In genomic region chr9:4741365-4742031, GRCh38 we compare ENCODE assay signal across 8 cellular contexts. TPM values are rescaled to one million over a fixed set of nuclear protein-coding genes. Genes with fewer than 3 reads are reported as not detected.
DNase-seq lines count a peak whose midpoint lies in the region; ATAC-seq and TF ChIP-seq lines count a peak whose summit lies in the region.

No MANE protein-coding gene starts in this region.

- no peaks in the 10 kb centered on the region for H3K9me3 ChIP-seq in SU-DHL-6 (ENCODE audit: insufficient read depth, low read length)
- no peaks in the 10 kb centered on the region for H3K9me3 ChIP-seq in ectodermal cell (ENCODE audit: control insufficient read depth, low read length)
- H3K9me3 ChIP-seq in lower lobe of right lung: no peaks in the 10 kb centered on the region
- H3K9me3 ChIP-seq in suprapubic skin: no peaks in the 10 kb centered on the region

- H3K9me2 ChIP-seq in SU-DHL-6 (replicated peaks; ENCODE audit: insufficient read depth, low read length): no peaks in the 10 kb centered on the region

- intact Hi-C loops in lower lobe of right lung (cut with DNase I): no loop called here

- peak overlapping the region; percentile 97 for H3K9ac ChIP-seq in SU-DHL-6 (ENCODE audit: low read length)

- H3K4me2 ChIP-seq in SU-DHL-6 (ENCODE audit: low read depth, low read length, poor library complexity, severe bottlenecking): peak overlapping the region; percentile 76

- TF ChIP-seq CTCF in SU-DHL-6 (IDR thresholded peaks at IDR 0.05; ENCODE audit: insufficient read depth, low read length, poor library complexity, severe bottlenecking) (no peak), lower lobe of right lung (IDR thresholded peaks at IDR 0.05) (peak; percentile 5), suprapubic skin (IDR thresholded peaks at IDR 0.05) (no peak)

- peak overlapping the region; percentile 73 for H3K4me3 ChIP-seq in SU-DHL-6 (ENCODE audit: insufficient read depth, low read length, poor library complexity, severe bottlenecking)
- H3K4me3 ChIP-seq in ectodermal cell (ENCODE audit: insufficient read depth, low read depth, low read length): peak overlapping the region; percentile 62
- H3K4me3 ChIP-seq in lower lobe of right lung: peak overlapping the region; percentile 98
- peak overlapping the region; percentile 83 for H3K4me3 ChIP-seq in suprapubic skin

- H4K20me1 ChIP-seq in SU-DHL-6 (ENCODE audit: low read depth, low read length): 0 out of 2 replicates have a peak, but pooled peaks cover 4% of the 10 kb centered on the region

- ATAC-seq in HG02610 (IDR thresholded peaks at IDR 0.05; ENCODE audit: unreplicated experiment) (peak; percentile 2), lower lobe of right lung (peak; percentile 47 to 70), HG03039 (IDR thresholded peaks at IDR 0.05; ENCODE audit: unreplicated experiment) (no peak)

- peaks cover 14% of the 10 kb centered on the region for H3F3A ChIP-seq in SU-DHL-6 (ENCODE audit: insufficient read depth)

- H2AFZ ChIP-seq in SU-DHL-6 (ENCODE audit: low read depth, low read length, severe bottlenecking): peak overlapping the region; percentile 96

- H3K27me3 ChIP-seq in SU-DHL-6 (ENCODE audit: low read length): no peaks in the 10 kb centered on the region
- peaks cover 7% of the 10 kb centered on the region for H3K27me3 ChIP-seq in ectodermal cell (ENCODE audit: control insufficient read depth, insufficient read depth, low read length, poor library complexity, severe bottlenecking)
- no peaks in the 10 kb centered on the region for H3K27me3 ChIP-seq in lower lobe of right lung (ENCODE audit: low read depth)
- no peaks in the 10 kb centered on the region for H3K27me3 ChIP-seq in suprapubic skin

- H3K27ac ChIP-seq in SU-DHL-6 (ENCODE audit: low read depth, low read length) (no peak overlapping the region), ectodermal cell (ENCODE audit: insufficient read depth, low read depth, low read length, poor library complexity, severe bottlenecking) (peak overlapping the region; percentile 36), lower lobe of right lung (peak overlapping the region; percentile 94), suprapubic skin (peak overlapping the region; percentile 93)

- H3K4me1 ChIP-seq in ectodermal cell (ENCODE audit: control insufficient read depth, insufficient read depth, low read length) (no peaks in the 10 kb centered on the region), lower lobe of right lung (peaks cover 19% of the 10 kb centered on the region), suprapubic skin (peaks cover 37% of the 10 kb centered on the region)

- DNase-seq in GM03348 (ENCODE audit: low spot score): peak; percentile 25
- no peak for DNase-seq in lower lobe of right lung
- peak; percentile 74 to 79 for DNase-seq in suprapubic skin (ENCODE audit: low spot score in 2 of 2)
- DNase-seq in T-helper 9 cell: no peak

- H3K36me3 ChIP-seq in SU-DHL-6 (ENCODE audit: low read length): no peaks in the 10 kb centered on the region
- H3K36me3 ChIP-seq in ectodermal cell (ENCODE audit: control insufficient read depth, insufficient read depth, low read length): no peaks in the 10 kb centered on the region
- no peaks in the 10 kb centered on the region for H3K36me3 ChIP-seq in lower lobe of right lung
- no peaks in the 10 kb centered on the region for H3K36me3 ChIP-seq in suprapubic skin

- no peak for TF ChIP-seq POLR2A in suprapubic skin (IDR thresholded peaks at IDR 0.05)

- no peak for TF ChIP-seq EP300 in suprapubic skin (IDR thresholded peaks at IDR 0.05)

- 1% methylated on average over 52 of the region's 52 CpGs for WGBS in ectodermal cell, 2 experiments
- 2% methylated on average over 38 of the region's 52 CpGs for WGBS in suprapubic skin

- H3K79me2 ChIP-seq in SU-DHL-6 (ENCODE audit: insufficient read depth, low read length): peaks cover 44% of the 10 kb centered on the region

RNA-seq across cellular contexts. Expression of gene AK3, which starts 0.5 kb away (rescaled TPM):
- 31.8 TPM for polyA plus RNA-seq in ectodermal cell (2013, experiment 1 of 4)
- 33.1 TPM for polyA plus RNA-seq in ectodermal cell (2013, experiment 2 of 4)
- 29.8 TPM for polyA plus RNA-seq in ectodermal cell (2013, experiment 3 of 4)
- 31.7 TPM for polyA plus RNA-seq in ectodermal cell (2013, experiment 4 of 4)
- total RNA-seq in lower lobe of right lung (40.4 TPM), suprapubic skin (10 to 100 TPM; 69.7 to 96.4 (median 78.6) TPM)

RNA-seq across cellular contexts. Expression of gene RCL1, which starts 51.2 kb away (rescaled TPM):
- 22.2 TPM for polyA plus RNA-seq in ectodermal cell (2013, experiment 1 of 4)
- 23.1 TPM for polyA plus RNA-seq in ectodermal cell (2013, experiment 2 of 4)
- polyA plus RNA-seq in ectodermal cell (2013, experiment 3 of 4): 18.7 TPM
- 20.3 TPM for polyA plus RNA-seq in ectodermal cell (2013, experiment 4 of 4)
- total RNA-seq in lower lobe of right lung (22.9 TPM), suprapubic skin (10 to 100 TPM; 44.7 to 75.7 (median 55.5) TPM)

Comparison
In these comparisons a context has a peak if more than half of its experiments do, and no peak if none do; other contexts are left out.
1. DNase-seq: peak in GM03348 (single experiment) and suprapubic skin (2 of 2); none in lower lobe of right lung (single experiment) and T-helper 9 cell (single experiment).
2. Peak in every context shown above with its lines, with median percentiles within 50 percentile points of each other: H3K4me3 ChIP-seq.